Comparison of ENCODE assay signal across 8 cellular contexts in genomic region chr11:107810875-107811274, GRCh38.
"Had no signal": no experiment of that assay in that cellular context is flagged by ENCODE, and none has a peak within 500 bp of the region (broad histone marks: within the 10 kb centered on the region; RNA-seq: fewer than 3 reads in every experiment).

No MANE protein-coding gene starts in this region.

- FAIRE-seq: H1, H54, HTR-8/SVneo had no signal

- H3K4me3 ChIP-seq: GM23338 had no signal

- H3K27me3 Mint-ChIP-seq: IgD-negative memory B cell had no signal

- ATAC-seq: GM23338 had no signal

- DNase-seq: H9, HCEC 1CT, KBM-7 had no signal

- H3K4me3 Mint-ChIP-seq: GM23338, H9, IgD-negative memory B cell had no signal

- H3K4me2 ChIP-seq: GM23338 had no signal

- H2AFZ ChIP-seq: GM23338 had no signal

- H3K27ac Mint-ChIP-seq: GM23338, H9, IgD-negative memory B cell had no signal

- H3K9me3 Mint-ChIP-seq: GM23338, H9, IgD-negative memory B cell had no signal

- H3K4me1 Mint-ChIP-seq: GM23338, IgD-negative memory B cell had no signal
